Comparison of ENCODE assay signal across 8 cellular contexts in the genomic region with DNA sequence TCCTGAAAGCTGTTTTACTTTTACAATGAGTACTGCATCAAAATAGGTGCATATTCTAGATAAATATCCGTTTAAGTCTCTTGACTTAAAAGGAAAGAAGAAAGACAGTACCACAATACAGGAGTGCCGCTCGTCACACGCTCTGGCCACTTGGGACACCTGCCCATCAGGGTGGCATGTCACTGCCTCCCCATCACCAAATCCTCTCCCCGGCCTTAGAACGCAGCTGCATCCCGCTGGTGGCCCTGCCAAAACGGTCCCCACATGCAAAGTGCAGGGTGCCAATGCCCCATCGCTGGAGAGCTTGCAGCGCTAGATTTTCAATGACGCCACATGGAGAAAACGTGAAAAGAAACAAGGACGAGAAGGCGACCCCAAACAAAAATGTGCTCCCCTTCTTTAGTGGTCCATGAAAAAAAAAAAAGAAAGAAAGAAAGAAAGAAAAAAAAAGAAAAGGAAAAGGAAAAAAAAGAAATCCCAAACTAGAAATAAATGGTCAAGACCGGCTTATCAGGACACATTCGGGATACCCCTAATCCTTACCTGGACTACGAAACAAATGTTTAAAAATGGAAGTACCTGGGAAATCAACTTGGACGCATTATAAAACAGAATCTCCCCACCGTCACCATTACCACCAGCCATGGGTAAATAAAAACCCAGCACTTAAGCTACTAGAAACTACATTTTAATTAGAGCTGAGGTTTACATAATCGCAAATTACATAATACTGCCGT. TPM values are rescaled to one million over a fixed set of nuclear protein-coding genes. Genes with fewer than 3 reads are reported as not detected.
DNase-seq lines count a peak whose midpoint lies in the region; ATAC-seq and FAIRE-seq lines count a peak whose summit lies in the region.

No MANE protein-coding gene starts in this region.

- H3K9me3 Mint-ChIP-seq in activated naive CD8-positive, alpha-beta T cell treated with anti-CD3 and anti-CD28 coated beads, Interleukin-2, amount 50 U/mL, for 24 hours, result no peaks in the 10 kb centered on the region

- peak; percentile 37 for ATAC-seq in activated naive CD8-positive, alpha-beta T cell treated with anti-CD3 and anti-CD28 coated beads, Interleukin-2, amount 50 U/mL, for 24 hours

- no peak for FAIRE-seq in small intestine (lab: Jason Lieb, UNC)

- H3K4me3 ChIP-seq in iPS-11a (ENCODE audit: low read depth, low read length), result peak overlapping the region; percentile 57
- H3K4me3 ChIP-seq in small intestine (ENCODE audit: low read depth in 1 of 2, low read length in 2 of 2), result peak overlapping the region; percentile 83 to 94

- peaks cover 37% of the 10 kb centered on the region for H3K4me1 Mint-ChIP-seq in activated naive CD8-positive, alpha-beta T cell treated with anti-CD3 and anti-CD28 coated beads, Interleukin-2, amount 50 U/mL, for 24 hours

- no peaks in the 10 kb centered on the region for H3K4me1 ChIP-seq in small intestine (ENCODE audit: control insufficient read depth in 2 of 2, insufficient read depth in 1 of 2, low read depth in 1 of 2, low read length in 1 of 2)

- peak overlapping the region; percentile 97 for H3K4me3 Mint-ChIP-seq in activated naive CD8-positive, alpha-beta T cell treated with anti-CD3 and anti-CD28 coated beads, Interleukin-2, amount 50 U/mL, for 24 hours

- WGBS in small intestine, 3 donors, result 4 to 14% (median 5%) methylated on average over 21 of the region's 21 CpGs

- no peaks in the 10 kb centered on the region for H3K36me3 ChIP-seq in small intestine (ENCODE audit: control insufficient read depth in 2 of 2, insufficient read depth in 2 of 2, low read length in 2 of 2)

- DNase-seq in NCI-H510A treated with DMSO at 0.1 percent for 48 hours (lab: John Stamatoyannopoulos, UW), result peak; percentile 57
- no peak for DNase-seq in NCI-H510A (lab: John Stamatoyannopoulos, UW)
- DNase-seq in RKO (ENCODE audit: low spot score), result peak; percentile 37
- peak; percentile 66 for DNase-seq in activated naive CD8-positive, alpha-beta T cell treated with anti-CD3 and anti-CD28 coated beads, Interleukin-2, amount 50 U/mL, for 24 hours
- DNase-seq in small intestine, result peak; percentile 29
- DNase-seq in A172 (ENCODE audit: low spot score), result no peak
- no peak for DNase-seq in AG08395 (ENCODE audit: low spot score)

- peaks cover 13% of the 10 kb centered on the region for H3K36me3 Mint-ChIP-seq in activated naive CD8-positive, alpha-beta T cell treated with anti-CD3 and anti-CD28 coated beads, Interleukin-2, amount 50 U/mL, for 24 hours (ENCODE audit: low read depth)

- H3K27me3 Mint-ChIP-seq in activated naive CD8-positive, alpha-beta T cell treated with anti-CD3 and anti-CD28 coated beads, Interleukin-2, amount 50 U/mL, for 24 hours, result no peaks in the 10 kb centered on the region

- H3K27ac Mint-ChIP-seq in activated naive CD8-positive, alpha-beta T cell treated with anti-CD3 and anti-CD28 coated beads, Interleukin-2, amount 50 U/mL, for 24 hours, result peak overlapping the region; percentile 92

- peak overlapping the region; percentile 36 to 87 for H3K27ac ChIP-seq in small intestine (ENCODE audit: low read depth in 1 of 2, low read length in 1 of 2)

- H3K27me3 ChIP-seq in small intestine (ENCODE audit: control insufficient read depth in 2 of 2, insufficient read depth in 2 of 2, low read length in 2 of 2), result no peaks in the 10 kb centered on the region

- no peaks in the 10 kb centered on the region for H3K9me3 ChIP-seq in small intestine (ENCODE audit: control insufficient read depth, low read depth)

RNA-seq across cellular contexts. Expression of gene ANKH, which starts 1.1 kb away (rescaled TPM):
- 10 to 100 TPM; 33.0 to 43.2 (median 40.6) TPM for polyA plus RNA-seq in small intestine
- total RNA-seq in A172 (2014; rRNA removed; shearing (Covaris generic)), result 7.0 and 8.0 TPM in 2 replicates

Comparison
In these comparisons a context has a peak if more than half of its experiments do, and no peak if none do; other contexts are left out.
1. DNase-seq: peak in NCI-H510A treated with DMSO at 0.1 percent for 48 hours (single experiment), RKO (single experiment), activated naive CD8-positive, alpha-beta T cell treated with anti-CD3 and anti-CD28 coated beads, Interleukin-2, amount 50 U/mL, for 24 hours (single experiment) and small intestine (single experiment); none in NCI-H510A (single experiment), A172 (single experiment) and AG08395 (single experiment).